ENCODE assay signal across 9 cellular contexts in the genomic region with DNA sequence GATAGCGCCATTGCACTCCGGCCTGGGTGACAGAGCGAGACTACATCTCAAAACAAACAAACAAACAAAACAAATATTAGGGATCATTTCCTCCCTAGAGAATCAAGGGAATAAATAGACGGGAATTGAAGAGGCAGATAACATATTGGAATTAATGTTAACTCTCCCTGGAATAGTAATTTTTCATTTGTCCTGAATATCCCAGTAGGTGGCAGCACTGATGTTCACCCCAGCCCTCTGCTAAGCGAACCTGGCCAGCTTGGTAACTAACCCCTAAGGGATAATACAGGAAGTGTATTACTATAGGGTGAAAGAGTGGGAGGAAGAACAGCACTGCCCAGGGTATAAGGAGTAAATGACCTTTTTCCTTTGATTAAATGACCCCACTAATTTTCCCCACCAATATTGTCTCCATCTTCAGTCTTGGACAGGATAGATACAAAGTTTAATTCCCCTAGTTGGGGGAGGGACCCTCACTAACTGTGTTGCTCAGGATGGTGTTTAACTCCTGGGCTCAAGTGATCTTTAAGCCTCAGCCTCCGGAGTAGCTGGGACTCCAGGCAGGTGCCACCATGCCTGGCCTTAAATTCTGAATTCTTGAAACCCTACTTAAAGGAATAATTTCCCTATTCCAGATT. TPM values are rescaled to one million over a fixed set of nuclear protein-coding genes. Genes with fewer than 3 reads are reported as not detected.
A peak's percentile ranks its signal among the peaks of the same experiment; 100 is the strongest.
DNase-seq lines count a peak whose midpoint lies in the region; ATAC-seq and FAIRE-seq lines count a peak whose summit lies in the region.
"Had no signal": no experiment of that assay in that cellular context is flagged by ENCODE, and none has a peak within 500 bp of the region (broad histone marks: within the 10 kb centered on the region; RNA-seq: fewer than 3 reads in every experiment).

No MANE protein-coding gene starts in this region.

- intact Hi-C loops in activated T-helper 2 cell treated with anti-CD3 and anti-CD28 coated beads, Interferon-gamma antibody, Interleukin-2, Interleukin-4, amounts not matched to agents 10 μg/mL and 5 μg/mL and 100 μg/mL, durations not matched to agents 14 hours and 24 hours and 36 hours (cut with micrococcal nuclease): no loop called here

- H3K4me3 Mint-ChIP-seq in activated T-helper 2 cell treated with anti-CD3 and anti-CD28 coated beads, Interferon-gamma antibody, Interleukin-2, Interleukin-4, amounts not matched to agents 10 μg/mL and 5 μg/mL and 100 μg/mL, durations not matched to agents 14 hours and 24 hours and 36 hours (ENCODE audit: low read depth): no peak overlapping the region
- H3K4me3 Mint-ChIP-seq: CD8-positive, alpha-beta memory T cell had no signal

- DNase-seq in NCI-H1105 treated with DMSO at 0.1 percent for 48 hours (lab: John Stamatoyannopoulos, UW) (peak; percentile 20), NCI-H1105 (lab: John Stamatoyannopoulos, UW) (no peak), GM19239 (ENCODE audit: insufficient read length, low spot score) (peak; percentile 50), NCI-H1694 treated with DMSO at 0.1 percent for 48 hours (lab: John Stamatoyannopoulos, UW) (peak; percentile 20), iPS DF 4.7 (ENCODE audit: extremely low read depth, low spot score) (peak; percentile 58), superior temporal gyrus (ENCODE audit: extremely low spot score) (peak; percentile 26)
- peak; percentile 14 for DNase-seq in activated T-helper 2 cell treated with anti-CD3 and anti-CD28 coated beads, Interferon-gamma antibody, Interleukin-2, Interleukin-4, amounts not matched to agents 10 μg/mL and 5 μg/mL and 100 μg/mL, durations not matched to agents 14 hours and 24 hours and 36 hours (ENCODE audit: low spot score)

- no peak for FAIRE-seq in GM19239 (lab: Jason Lieb, UNC)

- H3K9me3 Mint-ChIP-seq in activated T-helper 2 cell treated with anti-CD3 and anti-CD28 coated beads, Interferon-gamma antibody, Interleukin-2, Interleukin-4, amounts not matched to agents 10 μg/mL and 5 μg/mL and 100 μg/mL, durations not matched to agents 14 hours and 24 hours and 36 hours: no peaks in the 10 kb centered on the region
- H3K9me3 Mint-ChIP-seq: CD8-positive, alpha-beta memory T cell had no signal

- no peaks in the 10 kb centered on the region for H3K36me3 Mint-ChIP-seq in activated T-helper 2 cell treated with anti-CD3 and anti-CD28 coated beads, Interferon-gamma antibody, Interleukin-2, Interleukin-4, amounts not matched to agents 10 μg/mL and 5 μg/mL and 100 μg/mL, durations not matched to agents 14 hours and 24 hours and 36 hours (ENCODE audit: low read depth)
- H3K36me3 Mint-ChIP-seq: CD8-positive, alpha-beta memory T cell had no signal

- peaks cover 1% of the 10 kb centered on the region for H3K27me3 Mint-ChIP-seq in activated T-helper 2 cell treated with anti-CD3 and anti-CD28 coated beads, Interferon-gamma antibody, Interleukin-2, Interleukin-4, amounts not matched to agents 10 μg/mL and 5 μg/mL and 100 μg/mL, durations not matched to agents 14 hours and 24 hours and 36 hours (ENCODE audit: low read depth)

- H3K4me1 Mint-ChIP-seq in activated T-helper 2 cell treated with anti-CD3 and anti-CD28 coated beads, Interferon-gamma antibody, Interleukin-2, Interleukin-4, amounts not matched to agents 10 μg/mL and 5 μg/mL and 100 μg/mL, durations not matched to agents 14 hours and 24 hours and 36 hours (ENCODE audit: low read depth): peaks cover 3% of the 10 kb centered on the region

- H3K27ac Mint-ChIP-seq in activated T-helper 2 cell treated with anti-CD3 and anti-CD28 coated beads, Interferon-gamma antibody, Interleukin-2, Interleukin-4, amounts not matched to agents 10 μg/mL and 5 μg/mL and 100 μg/mL, durations not matched to agents 14 hours and 24 hours and 36 hours: no peak overlapping the region

- ATAC-seq in GM21526 (IDR thresholded peaks at IDR 0.05; ENCODE audit: low FRiP score, unreplicated experiment): no peak

RNA-seq across cellular contexts. Expression of a gene that starts 40.5 kb away (rescaled TPM):
- total RNA-seq in activated T-helper 2 cell treated with anti-CD3 and anti-CD28 coated beads, Interferon-gamma antibody, Interleukin-2, Interleukin-4, amounts not matched to agents 10 μg/mL and 5 μg/mL and 100 μg/mL, durations not matched to agents 14 hours and 24 hours and 36 hours: 0.05 and 0.07 TPM in 2 replicates

RNA-seq across cellular contexts. Expression of a gene that starts 43.0 kb away (rescaled TPM):
- not detected in 2 replicates for total RNA-seq in activated T-helper 2 cell treated with anti-CD3 and anti-CD28 coated beads, Interferon-gamma antibody, Interleukin-2, Interleukin-4, amounts not matched to agents 10 μg/mL and 5 μg/mL and 100 μg/mL, durations not matched to agents 14 hours and 24 hours and 36 hours
- total RNA-seq: CD8-positive, alpha-beta memory T cell had no signal
